Comparison of ENCODE assay signal across 8 cellular contexts in genomic region chr10:50367732-50368131, GRCh38.
DNase-seq lines count a peak whose midpoint lies in the region; ATAC-seq and TF ChIP-seq lines count a peak whose summit lies in the region.

No MANE protein-coding gene starts in this region.

- H3K9ac ChIP-seq in IMR-90 (ENCODE audit: low read depth, low read length), result no peak overlapping the region

- BruUV-seq in IMR-90 (replicated peaks; lab: Mats Ljungman, UMichigan), result no TSS peak

- in situ Hi-C loops in IMR-90 (cut with MboI; ENCODE audit: low sequenced_read_pairs), result no loop called here

- H2AK5ac ChIP-seq in IMR-90 (ENCODE audit: low read depth, low read length), result no peak overlapping the region

- H3K27me3 ChIP-seq in IMR-90 (ENCODE audit: control insufficient read depth, insufficient read depth, low read length) (no peaks in the 10 kb centered on the region), esophagus squamous epithelium (no peaks in the 10 kb centered on the region)

- H2AK9ac ChIP-seq in IMR-90 (replicated peaks; ENCODE audit: low read depth, low read length, poor library complexity), result no peak overlapping the region

- no peak overlapping the region for H3K14ac ChIP-seq in IMR-90 (replicated peaks; ENCODE audit: low read depth, low read length)

- H3K9me3 Mint-ChIP-seq in nephron, result peaks cover 2% of the 10 kb centered on the region

- no peak overlapping the region for H4K8ac ChIP-seq in IMR-90 (ENCODE audit: low read depth in 2 of 2, low read length in 2 of 2)

- no CpG with 5 or more reads among the region's 1 CpG for WGBS in IMR-90 (ENCODE audit: extremely low coverage in 2 of 2, insufficient read length in 1 of 2), 2 experiments
- 91 to 100% methylated on average over 1 of the region's 1 CpG for WGBS in esophagus squamous epithelium, 2 donors

- no peak overlapping the region for H3K4me2 ChIP-seq in IMR-90 (ENCODE audit: low read depth, low read length)

- H3K4me3 Mint-ChIP-seq in nephron, result no peak overlapping the region

- POLR2A ChIA-PET in IMR-90 (lab: Charles Lee; ENCODE audit: unreplicated experiment), result interaction anchor here (0.6 kb wide), 1 partner anchor 284 kb away, joined by 7 read pairs; no protein-coding TSS in a partner anchor

- H3K9me3 ChIP-seq in IMR-90 (ENCODE audit: control insufficient read depth, insufficient read depth, low read length) (no peaks in the 10 kb centered on the region), esophagus squamous epithelium (no peaks in the 10 kb centered on the region)

- TF ChIP-seq RAD21 in IMR-90 (IDR thresholded peaks at IDR 0.05; ENCODE audit: low read length), result peak; percentile 54

- dilution Hi-C loops in IMR-90 (cut with HindIII; ENCODE audit: low sequenced_read_pairs, unreplicated experiment), result no loop called here

- H3K4me1 ChIP-seq in IMR-90 (ENCODE audit: control insufficient read depth, insufficient read depth, low read length) (no peaks in the 10 kb centered on the region), esophagus squamous epithelium (peaks cover 0 to 9% (median 0%) of the 10 kb centered on the region in 3 donors)

- H3K27ac Mint-ChIP-seq in nephron, result no peak overlapping the region

- no peak overlapping the region for H2BK15ac ChIP-seq in IMR-90 (ENCODE audit: low read depth, low read length)

- DNase-seq in Daoy (ENCODE audit: low read depth), result peak; percentile 14
- peak; percentile 54 for DNase-seq in IMR-90
- DNase-seq in cardiac fibroblast (ENCODE audit: low read depth in 2 of 2), result peak; percentile 64 to 65
- DNase-seq in esophagus squamous epithelium (lab: John Stamatoyannopoulos, UW), result no peak
- no peak for DNase-seq in superior temporal gyrus (ENCODE audit: extremely low spot score)
- DNase-seq in GM19238 (ENCODE audit: insufficient read length, low spot score), result no peak
- no peak for DNase-seq in DMS79 (lab: John Stamatoyannopoulos, UW)

- no peak overlapping the region for H2BK120ac ChIP-seq in IMR-90 (ENCODE audit: low read depth, low read length)

- H3K9me1 ChIP-seq in IMR-90 (ENCODE audit: insufficient read depth, low read length), result peaks cover 3% of the 10 kb centered on the region

- no peak overlapping the region for H2BK20ac ChIP-seq in IMR-90 (ENCODE audit: low read depth, low read length)

- H3K18ac ChIP-seq in IMR-90 (ENCODE audit: low read depth, low read length), result no peak overlapping the region

- peak; percentile 61 for ATAC-seq in IMR-90 (ENCODE audit: low read depth)

- no peak overlapping the region for H3K4me3 ChIP-seq in IMR-90 (ENCODE audit: insufficient read depth, low read depth, low read length)
- no peak overlapping the region for H3K4me3 ChIP-seq in cardiac fibroblast (replicated peaks in 1 of 2; ENCODE audit: low read depth in 2 of 2, low read length in 2 of 2)
- H3K4me3 ChIP-seq in esophagus squamous epithelium, result no peak overlapping the region

- no peak overlapping the region for H4K91ac ChIP-seq in IMR-90 (ENCODE audit: insufficient read depth, low read depth, low read length)

- peaks cover 15 to 26% of the 10 kb centered on the region in 2 experiments for H3K79me1 ChIP-seq in IMR-90 (ENCODE audit: low read depth in 1 of 2, low read length in 2 of 2)

- CTCF ChIA-PET in IMR-90 (lab: Yijun Ruan, JAX), result interaction anchor here (1.3 to 1.8 kb wide), 3 partner anchors 14 to 254 kb away, joined by 4 to 5 read pairs (median 4); no protein-coding TSS in a partner anchor

- no peak overlapping the region for H2BK5ac ChIP-seq in IMR-90 (ENCODE audit: low read depth, low read length, poor library complexity, severe bottlenecking)

- no peak overlapping the region for H3K4ac ChIP-seq in IMR-90 (ENCODE audit: low read depth, low read length)

- H2AFZ ChIP-seq in IMR-90 (replicated peaks; ENCODE audit: low read length, poor library complexity), result no peak overlapping the region

- no peak for TF ChIP-seq POLR2A in IMR-90 (IDR thresholded peaks at IDR 0.05; ENCODE audit: low read depth, low read length)
- no peak for TF ChIP-seq POLR2A in esophagus squamous epithelium (IDR thresholded peaks at IDR 0.05)

- H3K56ac ChIP-seq in IMR-90 (ENCODE audit: extremely low read depth, insufficient read depth, low read length), result no peak overlapping the region

- peaks cover 7% of the 10 kb centered on the region; the same call in 1 of the 2 replicates for H4K20me1 ChIP-seq in IMR-90 (ENCODE audit: insufficient read depth, low read length)

- H3K27ac ChIP-seq in IMR-90 (ENCODE audit: insufficient read depth, low read length) (no peak overlapping the region), esophagus squamous epithelium (no peak overlapping the region)

- peaks cover 11% of the 10 kb centered on the region for H3K36me3 Mint-ChIP-seq in nephron (ENCODE audit: low read depth)

- no peak overlapping the region for H4K5ac ChIP-seq in IMR-90 (ENCODE audit: low read depth, low read length)

- TF ChIP-seq CTCF in IMR-90 (conservative IDR thresholded peaks at IDR 0.05; ENCODE audit: low read depth, low read length), result peak; percentile 46
- peak; percentile 46 for TF ChIP-seq CTCF in cardiac fibroblast (IDR thresholded peaks at IDR 0.05; ENCODE audit: low read depth, low read length)
- TF ChIP-seq CTCF in nephron (IDR thresholded peaks at IDR 0.05; ENCODE audit: unreplicated experiment in 3 of 3), result peak; percentile 14 to 42 (median 22)
- peak in 3 of 6 experiments; percentile 18 to 34 (median 26) for TF ChIP-seq CTCF in esophagus squamous epithelium (IDR thresholded peaks at IDR 0.05)

- intact Hi-C loops in IMR-90 (cut with micrococcal nuclease), result loop anchor here (5.0 kb wide), 1 partner anchor 255 kb away; the partner anchor contains the start of gene SGMS1
- intact Hi-C loops in esophagus squamous epithelium (cut with DNase I), result no loop called here

- H3K27me3 Mint-ChIP-seq in nephron (ENCODE audit: low read depth), result no peaks in the 10 kb centered on the region

- H3K4me1 Mint-ChIP-seq in nephron, result no peaks in the 10 kb centered on the region

- H3K36me3 ChIP-seq in IMR-90 (ENCODE audit: control insufficient read depth, insufficient read depth, low read length) (no peaks in the 10 kb centered on the region), esophagus squamous epithelium (peaks cover 0 to 6% (median 0%) of the 10 kb centered on the region in 3 donors)

- no peak overlapping the region for H3K23ac ChIP-seq in IMR-90 (ENCODE audit: low read depth, low read length)

TF ChIP-seq in IMR-90, 13 proteins besides CTCF, POLR2A, EP300 and RAD21:
- TF ChIP-seq SMC3 (IDR thresholded peaks at IDR 0.05; ENCODE audit: low read depth, low read length), result peak; percentile 37
- TF ChIP-seq MAZ (IDR thresholded peaks at IDR 0.05; ENCODE audit: borderline replicate concordance, low read depth, low read length), result no peak
TF ChIP-seq in IMR-90: peak in this region for 1.

Comparison
In these comparisons a context has a peak if more than half of its experiments do, and no peak if none do; other contexts are left out.
1. DNase-seq: peak in Daoy (single experiment), IMR-90 (single experiment) and cardiac fibroblast (2 of 2); none in esophagus squamous epithelium (single experiment), superior temporal gyrus (single experiment), GM19238 (single experiment) and DMS79 (single experiment).